Comparison of ENCODE assay signal across 11 cellular contexts in the genomic region with DNA sequence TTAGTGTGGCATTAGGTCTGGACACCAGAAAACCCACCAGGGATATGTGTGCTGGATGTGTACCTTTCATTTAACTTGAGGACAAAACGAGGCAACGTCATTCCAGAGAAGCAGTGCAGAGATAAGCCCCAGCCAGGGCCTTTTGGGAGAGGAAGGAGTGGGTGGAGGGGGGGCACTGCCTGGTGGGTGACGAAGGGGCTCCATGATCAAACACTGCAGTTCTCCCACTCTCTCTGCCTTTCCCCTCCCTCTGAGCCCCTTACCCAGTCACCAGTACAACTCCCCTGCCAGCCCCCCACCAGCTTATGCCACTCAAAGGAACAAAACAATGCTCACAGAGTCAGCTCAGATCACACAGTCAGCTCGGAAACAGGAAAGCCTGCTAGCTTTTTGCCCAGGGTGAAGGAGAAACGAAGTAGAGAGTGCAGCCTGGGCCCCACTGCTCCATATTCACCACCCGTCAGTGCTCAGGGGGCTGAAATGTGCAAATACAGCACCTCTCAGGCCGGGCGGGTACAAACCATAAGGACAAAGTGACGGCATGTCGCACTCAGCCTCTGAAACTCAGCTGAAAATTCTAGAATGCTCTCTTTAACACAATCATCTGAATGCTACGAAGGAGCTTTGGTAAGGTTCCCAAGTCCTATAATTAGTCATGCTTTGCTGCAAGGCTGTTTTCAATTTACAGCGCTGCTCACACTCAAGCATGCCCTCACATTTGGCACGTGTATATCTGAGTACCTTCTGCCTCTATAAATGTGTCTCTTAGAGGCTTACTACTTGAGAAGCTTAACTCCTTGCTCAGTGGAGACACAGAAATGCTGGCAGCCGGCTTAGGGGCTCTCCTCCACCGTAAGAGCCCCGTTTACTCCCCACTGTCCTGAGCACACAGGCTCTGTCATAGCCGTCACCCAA.
DNase-seq lines count a peak whose midpoint lies in the region; ATAC-seq and TF ChIP-seq lines count a peak whose summit lies in the region.
"Had no signal": no experiment of that assay in that cellular context is flagged by ENCODE, and none has a peak within 500 bp of the region (broad histone marks: within the 10 kb centered on the region; RNA-seq: fewer than 3 reads in every experiment).

No MANE protein-coding gene starts in this region.

- H3K4me1 ChIP-seq in lung (ENCODE audit: control insufficient read depth in 2 of 2, insufficient read depth in 2 of 2, low read length in 2 of 2) (peaks cover 0 to 2% of the 10 kb centered on the region in 2 donors), tibial artery (peaks cover 0 to 21% (median 17%) of the 10 kb centered on the region in 4 donors)

- intact Hi-C loops in tibial artery (cut with DNase I; ENCODE audit: low total_unique reads) = no loop called here

- WGBS in lung, 2 donors = 68 to 73% methylated on average over 17 of the region's 17 CpGs

- H3K9me3 ChIP-seq in lung (ENCODE audit: control insufficient read depth in 2 of 2, insufficient read depth in 1 of 2, low read length in 1 of 2) = no peaks in the 10 kb centered on the region
- no peaks in the 10 kb centered on the region for H3K9me3 ChIP-seq in tibial artery
- H3K9me3 ChIP-seq: neutrophil had no signal

- peak; percentile 49 for ATAC-seq in lung (ENCODE audit: insufficient read depth, low FRiP score)

- H3K36me3 ChIP-seq in lung (ENCODE audit: control insufficient read depth in 2 of 2, insufficient read depth in 2 of 2, low read length in 2 of 2) (no peaks in the 10 kb centered on the region), tibial artery (no peaks in the 10 kb centered on the region)
- H3K36me3 ChIP-seq: neutrophil had no signal

- DNase-seq in activated effector memory CD4-positive, alpha-beta T cell treated with anti-CD3 and anti-CD28 coated beads, Interleukin-2, amount 50 U/mL, for 16 hours = peak; percentile 5
- no peak for DNase-seq in activated effector memory CD4-positive, alpha-beta T cell treated with Interleukin-2 at 50 U/mL for 16 hours
- peak; percentile 54 for DNase-seq in astrocyte of the hippocampus (ENCODE audit: low read depth, low spot score)
- DNase-seq in lung (ENCODE audit: low spot score) = no peak
- DNase-seq in tibial artery = no peak
- no peak for DNase-seq in AG08396 (ENCODE audit: low spot score)
- no peak for DNase-seq in A172 (ENCODE audit: low spot score)
- DNase-seq in activated gamma-delta T cell treated with Interleukin-2 at 50 U/mL for 16 hours = no peak
- DNase-seq: activated CD4-positive, alpha-beta memory T cell treated with anti-CD3 and anti-CD28 coated beads for 36 hours had no signal

- H3K27ac ChIP-seq in lung (ENCODE audit: low read depth in 1 of 2, low read length in 1 of 2) (no peak overlapping the region), tibial artery (peak overlapping the region; percentile 59 to 66)
- H3K27ac ChIP-seq: epithelial cell of prostate, neutrophil had no signal

- no peak overlapping the region for H3K4me3 ChIP-seq in lung
- no peak overlapping the region for H3K4me3 ChIP-seq in tibial artery

- H3K27me3 ChIP-seq in lung (ENCODE audit: control insufficient read depth, insufficient read depth) (no peaks in the 10 kb centered on the region), tibial artery (no peaks in the 10 kb centered on the region)
- H3K27me3 ChIP-seq: neutrophil had no signal

- TF ChIP-seq CTCF in lung (IDR thresholded peaks at IDR 0.05; ENCODE audit: control extremely low read depth, extremely low read depth) (no peak), tibial artery (IDR thresholded peaks at IDR 0.05) (no peak)

Comparison
In these comparisons a context has a peak if more than half of its experiments do, and no peak if none do; other contexts are left out.
1. DNase-seq: peak in activated effector memory CD4-positive, alpha-beta T cell treated with anti-CD3 and anti-CD28 coated beads, Interleukin-2, amount 50 U/mL, for 16 hours (single experiment) and astrocyte of the hippocampus (single experiment); none in activated effector memory CD4-positive, alpha-beta T cell treated with Interleukin-2 at 50 U/mL for 16 hours (single experiment), lung (single experiment), tibial artery (0 of 2), AG08396 (single experiment), A172 (single experiment) and activated gamma-delta T cell treated with Interleukin-2 at 50 U/mL for 16 hours (single experiment).
2. H3K27ac ChIP-seq: peak in tibial artery (2 of 2); none in lung (0 of 2).